Comparison of ENCODE assay signal across 9 cellular contexts in the genomic region with DNA sequence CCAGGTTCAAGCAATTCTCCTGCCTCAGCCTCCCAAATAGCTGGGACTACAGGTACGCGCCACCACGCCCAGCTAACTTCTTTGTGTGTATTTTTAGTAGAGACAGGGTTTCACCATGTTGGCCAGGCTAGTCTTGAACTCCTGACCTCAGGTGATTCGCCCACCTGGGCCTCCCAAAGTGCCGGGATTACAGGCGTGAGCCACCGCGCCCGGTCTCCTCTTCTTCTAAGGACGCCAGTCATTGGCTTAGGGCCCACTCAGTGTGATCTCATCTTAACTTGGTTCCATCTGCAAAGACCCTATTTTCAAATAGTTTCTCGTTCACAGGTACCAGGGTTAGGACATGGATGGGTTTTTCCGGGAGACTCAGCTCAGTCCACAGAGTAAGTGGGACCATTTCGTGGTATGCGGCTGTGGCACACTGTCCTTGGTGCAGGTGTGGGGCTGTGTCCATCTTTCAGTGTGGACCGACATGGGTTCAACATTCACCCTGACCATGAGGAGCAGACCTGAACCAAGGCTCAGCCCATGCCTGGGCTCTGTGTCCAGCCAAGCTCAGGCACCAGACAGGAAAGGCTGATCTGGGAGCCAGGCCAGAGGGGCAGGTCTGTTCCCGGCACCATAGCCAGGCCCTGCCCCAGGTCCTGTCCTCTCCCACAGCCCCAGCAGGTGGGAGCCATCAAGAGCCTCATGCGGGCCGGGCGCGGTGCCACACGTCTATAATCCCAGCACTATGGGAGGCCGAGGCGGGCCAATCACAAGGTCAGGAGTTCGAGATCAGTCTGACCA. TPM values are rescaled to one million over a fixed set of nuclear protein-coding genes. Genes with fewer than 3 reads are reported as not detected.
DNase-seq lines count a peak whose midpoint lies in the region; ATAC-seq and TF ChIP-seq lines count a peak whose summit lies in the region.
"Had no signal": no experiment of that assay in that cellular context is flagged by ENCODE, and none has a peak within 500 bp of the region (broad histone marks: within the 10 kb centered on the region; RNA-seq: fewer than 3 reads in every experiment).

No MANE protein-coding gene starts in this region.

- peak overlapping the region; percentile 76 for H3K4me2 ChIP-seq in DOHH2 (ENCODE audit: low read length)

- peak overlapping the region; percentile 85 for H3K27ac ChIP-seq in DOHH2 (ENCODE audit: low read depth, low read length)
- peak overlapping the region; percentile 100 for H3K27ac ChIP-seq in RWPE1
- peak overlapping the region in 3 of 4 donors; percentile 80 to 100 (median 99) for H3K27ac ChIP-seq in gastroesophageal sphincter
- H3K27ac ChIP-seq in prostate gland = peak overlapping the region; percentile 99 to 100
- H3K27ac ChIP-seq: thoracic aorta had no signal

- TF ChIP-seq CTCF in DOHH2 (IDR thresholded peaks at IDR 0.05; ENCODE audit: low read depth, low read length, poor library complexity, severe bottlenecking) (no peak), RWPE1 (conservative IDR thresholded peaks at IDR 0.05; ENCODE audit: low read depth) (no peak), gastroesophageal sphincter (IDR thresholded peaks at IDR 0.05) (no peak), prostate gland (IDR thresholded peaks at IDR 0.05) (no peak)

- CTCF ChIA-PET in RWPE1 (lab: Yijun Ruan, JAX) = interaction anchor here (0.6 to 1.1 kb wide), 2 partner anchors 10 to 39 kb away, joined by 3 to 5 read pairs; no protein-coding TSS in a partner anchor

- H3K9me2 ChIP-seq in DOHH2 (replicated peaks; ENCODE audit: control insufficient read depth, low read length) = no peaks in the 10 kb centered on the region

- DNase-seq in RWPE1 (ENCODE audit: low spot score) (no peak), prostate gland (ENCODE audit: low spot score) (peak; percentile 53), GOT3 (lab: John Stamatoyannopoulos, UW) (no peak), NCI-H1436 (lab: John Stamatoyannopoulos, UW) (no peak)
- DNase-seq in stimulated activated CD4-positive, alpha-beta T cell treated with anti-CD3 and anti-CD28 coated beads, Interleukin-2, amount 100 ng/mL, for 24 hours = no peak

- H3K27me3 ChIP-seq in DOHH2 (ENCODE audit: control insufficient read depth, low read length) (no peaks in the 10 kb centered on the region), gastroesophageal sphincter (no peaks in the 10 kb centered on the region), prostate gland (replicated peaks; ENCODE audit: insufficient read depth) (no peaks in the 10 kb centered on the region)

- peak overlapping the region; percentile 48 for H3K4me3 ChIP-seq in DOHH2 (ENCODE audit: low read length)
- no peak overlapping the region for H3K4me3 ChIP-seq in gastroesophageal sphincter
- H3K4me3 ChIP-seq in prostate gland = no peak overlapping the region
- H3K4me3 ChIP-seq: thoracic aorta had no signal

- H3K4me1 ChIP-seq in DOHH2 (ENCODE audit: control insufficient read depth, low read length) (peaks cover 85% of the 10 kb centered on the region), gastroesophageal sphincter (peaks cover 0 to 84% (median 57%) of the 10 kb centered on the region in 3 donors), prostate gland (replicated peaks) (peaks cover 26% of the 10 kb centered on the region)

- TF ChIP-seq POLR2A in gastroesophageal sphincter (IDR thresholded peaks at IDR 0.05) (no peak), prostate gland (IDR thresholded peaks at IDR 0.05) (peak; percentile 24)

- H4K20me1 ChIP-seq in DOHH2 (ENCODE audit: control insufficient read depth, insufficient read depth, low read depth, low read length) = peaks cover 16% of the 10 kb centered on the region

- H3K36me3 ChIP-seq in DOHH2 (ENCODE audit: control insufficient read depth, low read length) (peaks cover 20% of the 10 kb centered on the region), gastroesophageal sphincter (peaks cover 0 to 7% of the 10 kb centered on the region in 2 donors), prostate gland (no peaks in the 10 kb centered on the region)
- H3K36me3 ChIP-seq: thoracic aorta had no signal

- peaks cover 50% of the 10 kb centered on the region for H3F3A ChIP-seq in DOHH2 (ENCODE audit: control insufficient read depth, insufficient read depth)

- POLR2A ChIA-PET in RWPE1 (lab: Yijun Ruan, JAX; ENCODE audit: low non-redundant PET) = no interaction called here

- ATAC-seq in gastroesophageal sphincter (peak; percentile 25), GM19467 (IDR thresholded peaks at IDR 0.05; ENCODE audit: unreplicated experiment) (no peak)

- 90 to 95% methylated on average over 2 to 11 of the region's 24 CpGs for WGBS in gastroesophageal sphincter (ENCODE audit: low coverage in 1 of 2), 2 donors
- 74% methylated on average over 24 of the region's 24 CpGs for WGBS in prostate gland

- TF ChIP-seq EP300 in gastroesophageal sphincter (IDR thresholded peaks at IDR 0.05) = no peak

- H3K9me3 ChIP-seq in DOHH2 (ENCODE audit: control insufficient read depth, insufficient read depth, low read length) (no peaks in the 10 kb centered on the region), gastroesophageal sphincter (no peaks in the 10 kb centered on the region), prostate gland (no peaks in the 10 kb centered on the region)
- H3K9me3 ChIP-seq: thoracic aorta had no signal

- intact Hi-C loops in prostate gland (cut with DNase I) = no loop called here

- peaks cover 24% of the 10 kb centered on the region for H3K79me2 ChIP-seq in DOHH2 (ENCODE audit: control insufficient read depth, low read length)

RNA-seq across cellular contexts. Expression of gene MKNK2, which starts 2.8 kb away (rescaled TPM):
- total RNA-seq in gastroesophageal sphincter (100 to 1,000 TPM in 3 of 4 donors, 10 to 100 TPM in 1; 98.4 to 195 (median 173) TPM), prostate gland (100 to 1,000 TPM; 141 to 189 TPM)

RNA-seq across cellular contexts. Expression of gene BTBD2, which starts 38.3 kb away (rescaled TPM):
- 100 to 1,000 TPM in 1 of 4 donors, 10 to 100 TPM in 3; 44.0 to 125 (median 59.9) TPM for total RNA-seq in gastroesophageal sphincter
- 100 to 1,000 TPM; 116 to 136 TPM for total RNA-seq in prostate gland

RNA-seq across cellular contexts. Expression of gene MOB3A, which starts 42.3 kb away (rescaled TPM):
- total RNA-seq in gastroesophageal sphincter (10 to 100 TPM; 29.0 to 69.9 (median 38.6) TPM), prostate gland (10 to 100 TPM; 40.1 to 43.5 TPM)

RNA-seq across cellular contexts. Expression of gene IZUMO4, which starts 42.9 kb away (rescaled TPM):
- 10 to 100 TPM in 1 of 4 donors, 1 to 10 TPM in 3; 2.4 to 17.3 (median 4.3) TPM for total RNA-seq in gastroesophageal sphincter
- total RNA-seq in prostate gland = 10 to 100 TPM; 11.8 to 50.2 TPM
